14 cellular contexts compared by ENCODE assay signal in the genomic region with DNA sequence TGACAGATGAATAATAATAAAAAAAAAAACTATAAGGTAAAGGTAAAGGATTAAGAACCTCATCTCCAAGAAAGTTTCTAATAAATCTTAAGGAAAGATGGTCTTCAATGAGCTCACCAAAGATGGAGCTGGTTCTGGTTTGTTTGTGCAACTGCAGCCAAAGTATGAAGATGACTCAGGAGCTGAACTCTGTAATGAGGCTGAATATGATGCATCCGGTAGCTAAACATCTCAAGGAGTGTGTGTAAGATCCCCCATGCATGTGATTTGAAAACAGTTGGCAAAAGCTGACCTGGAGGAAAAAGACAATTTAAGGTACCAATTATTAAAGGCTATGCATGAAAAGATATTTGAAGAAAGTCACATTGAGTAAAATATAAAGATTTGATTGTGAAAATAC. TPM values are rescaled to one million over a fixed set of nuclear protein-coding genes. Genes with fewer than 3 reads are reported as not detected.
DNase-seq lines count a peak whose midpoint lies in the region; ATAC-seq and TF ChIP-seq lines count a peak whose summit lies in the region.
"Had no signal": no experiment of that assay in that cellular context is flagged by ENCODE, and none has a peak within 500 bp of the region (broad histone marks: within the 10 kb centered on the region; RNA-seq: fewer than 3 reads in every experiment).

No MANE protein-coding gene starts in this region.

- H3K9me1 ChIP-seq in IMR-90 (ENCODE audit: insufficient read depth, low read length), result no peaks in the 10 kb centered on the region

- H2BK12ac ChIP-seq in mesenchymal stem cell (ENCODE audit: low read length in 2 of 2), result no peak overlapping the region

- no peak overlapping the region for H3K4me3 ChIP-seq in IMR-90 (ENCODE audit: insufficient read depth, low read depth, low read length)
- H3K4me3 ChIP-seq in mammary epithelial cell (replicated peaks in 1 of 3; ENCODE audit: insufficient read depth in 1 of 3, low read depth in 2 of 3, low read length in 3 of 3), result no peak overlapping the region
- H3K4me3 ChIP-seq in mesenchymal stem cell (ENCODE audit: insufficient read depth in 1 of 2, low read depth in 1 of 2, low read length in 2 of 2), result no peak overlapping the region
- no peak overlapping the region for H3K4me3 ChIP-seq in lower leg skin (ENCODE audit: low read depth, poor library complexity, severe bottlenecking)
- no peak overlapping the region for H3K4me3 ChIP-seq in mucosa of descending colon
- H3K4me3 ChIP-seq: heart right ventricle, lower lobe of right lung had no signal

- TF ChIP-seq CTCF in AG09319 (IDR thresholded peaks at IDR 0.05; ENCODE audit: low read depth, low read length), result no peak
- no peak for TF ChIP-seq CTCF in IMR-90 (conservative IDR thresholded peaks at IDR 0.05; ENCODE audit: low read depth, low read length)
- no peak for TF ChIP-seq CTCF in mammary epithelial cell (conservative IDR thresholded peaks at IDR 0.05 in 1 of 2, IDR thresholded peaks at IDR 0.05 in 1 of 2; ENCODE audit: extremely low read depth in 1 of 2, insufficient read depth in 1 of 2, low read depth in 1 of 2, low read length in 2 of 2)
- TF ChIP-seq CTCF in lower leg skin (IDR thresholded peaks at IDR 0.05), result no peak
- TF ChIP-seq CTCF in mucosa of descending colon (IDR thresholded peaks at IDR 0.05), result no peak

- no peak overlapping the region for H3K23ac ChIP-seq in IMR-90 (ENCODE audit: low read depth, low read length)
- no peak overlapping the region for H3K23ac ChIP-seq in mesenchymal stem cell (ENCODE audit: low read length in 2 of 2)

- intact Hi-C loops in IMR-90 (cut with micrococcal nuclease) (no loop called here), mammary epithelial cell (cut with micrococcal nuclease) (no loop called here), posterior cingulate gyrus (cut with DNase I) (no loop called here), lower leg skin (cut with DNase I; ENCODE audit: low total_unique reads) (no loop called here), mucosa of descending colon (cut with DNase I, micrococcal nuclease) (no loop called here)

- H2BK5ac ChIP-seq in IMR-90 (ENCODE audit: low read depth, low read length, poor library complexity, severe bottlenecking) (peak overlapping the region; percentile 76), mesenchymal stem cell (ENCODE audit: low read depth, low read length, poor library complexity, severe bottlenecking) (no peak overlapping the region)

- H3K79me1 ChIP-seq in IMR-90 (ENCODE audit: low read depth in 1 of 2, low read length in 2 of 2) (peaks cover 4 to 5% of the 10 kb centered on the region in 2 experiments; a peak in 2 of 4 replicates), mesenchymal stem cell (replicated peaks; ENCODE audit: low read length, poor library complexity, severe bottlenecking) (peaks cover 2% of the 10 kb centered on the region)

- H3K9ac ChIP-seq in IMR-90 (ENCODE audit: low read depth, low read length) (no peak overlapping the region), mammary epithelial cell (ENCODE audit: insufficient read depth, low read length) (no peak overlapping the region), mesenchymal stem cell (ENCODE audit: low read length) (peak overlapping the region; percentile 56)

- H3K9me3 ChIP-seq in IMR-90 (ENCODE audit: control insufficient read depth, insufficient read depth, low read length), result no peaks in the 10 kb centered on the region
- no peaks in the 10 kb centered on the region for H3K9me3 ChIP-seq in mammary epithelial cell (replicated peaks; ENCODE audit: insufficient read depth, low read length)
- no peaks in the 10 kb centered on the region for H3K9me3 ChIP-seq in mesenchymal stem cell (ENCODE audit: control insufficient read depth, low read length)
- no peaks in the 10 kb centered on the region for H3K9me3 ChIP-seq in mucosa of descending colon
- H3K9me3 ChIP-seq: heart right ventricle, lower lobe of right lung had no signal

- H2AFZ ChIP-seq in IMR-90 (replicated peaks; ENCODE audit: low read length, poor library complexity) (no peak overlapping the region), mammary epithelial cell (ENCODE audit: low read depth, low read length) (no peak overlapping the region), mesenchymal stem cell (ENCODE audit: low read depth, low read length) (no peak overlapping the region)

- CTCF ChIA-PET in IMR-90 (lab: Yijun Ruan, JAX) (interaction anchor here (1.1 to 1.9 kb wide), 3 partner anchors 10 to 25 kb away, joined by 3 to 13 read pairs (median 4); a partner anchor contains a TSS), mammary epithelial cell (lab: Charles Lee; ENCODE audit: low non-redundant PET) (interaction anchor here (1.0 kb wide), 1 partner anchor 25 kb away, joined by 5 read pairs; a partner anchor contains a TSS)

- no peak overlapping the region for H3K56ac ChIP-seq in IMR-90 (ENCODE audit: extremely low read depth, insufficient read depth, low read length)

- H3K27me3 ChIP-seq in IMR-90 (ENCODE audit: control insufficient read depth, insufficient read depth, low read length), result no peaks in the 10 kb centered on the region
- H3K27me3 ChIP-seq in mammary epithelial cell (ENCODE audit: insufficient read depth, low read length), result no peaks in the 10 kb centered on the region
- H3K27me3 ChIP-seq in mesenchymal stem cell (ENCODE audit: control insufficient read depth in 1 of 2, insufficient read depth in 1 of 2, low read length in 2 of 2), result no peaks in the 10 kb centered on the region
- H3K27me3 ChIP-seq: heart right ventricle had no signal

- H3K14ac ChIP-seq in IMR-90 (replicated peaks; ENCODE audit: low read depth, low read length) (no peak overlapping the region), mesenchymal stem cell (ENCODE audit: low read length in 2 of 2) (no peak overlapping the region)

- no peak overlapping the region for H2AK9ac ChIP-seq in IMR-90 (replicated peaks; ENCODE audit: low read depth, low read length, poor library complexity)

- H4K8ac ChIP-seq in IMR-90 (ENCODE audit: low read depth in 2 of 2, low read length in 2 of 2) (no peak overlapping the region), mesenchymal stem cell (ENCODE audit: low read length) (no peak overlapping the region)

- no peak overlapping the region for H2BK120ac ChIP-seq in IMR-90 (ENCODE audit: low read depth, low read length)
- H2BK120ac ChIP-seq in mesenchymal stem cell (ENCODE audit: low read depth, low read length), result no peak overlapping the region

- H2BK15ac ChIP-seq in IMR-90 (ENCODE audit: low read depth, low read length) (no peak overlapping the region), mesenchymal stem cell (ENCODE audit: low read depth, poor library complexity, severe bottlenecking) (no peak overlapping the region)

- ATAC-seq in IMR-90 (ENCODE audit: low read depth) (peak; percentile 98), mucosa of descending colon (no peak)
- ATAC-seq: heart right ventricle, lower lobe of right lung had no signal

- H3K4ac ChIP-seq in IMR-90 (ENCODE audit: low read depth, low read length) (no peak overlapping the region), mesenchymal stem cell (ENCODE audit: low read depth in 1 of 2, low read length in 2 of 2) (no peak overlapping the region)

- H3K18ac ChIP-seq in IMR-90 (ENCODE audit: low read depth, low read length) (no peak overlapping the region), mesenchymal stem cell (ENCODE audit: low read depth in 1 of 2, low read length in 2 of 2) (no peak overlapping the region)

- no peak for TF ChIP-seq RAD21 in IMR-90 (IDR thresholded peaks at IDR 0.05; ENCODE audit: low read length)

- in situ Hi-C loops in IMR-90 (cut with MboI; ENCODE audit: low sequenced_read_pairs) (no loop called here), mammary epithelial cell (cut with MboI; ENCODE audit: low sequenced_read_pairs in 2 of 2) (no loop called here)

- no peak for TF ChIP-seq POLR2A in IMR-90 (IDR thresholded peaks at IDR 0.05; ENCODE audit: low read depth, low read length)
- TF ChIP-seq POLR2A in lower leg skin (IDR thresholded peaks at IDR 0.05), result no peak

- no peak overlapping the region for H3K27ac ChIP-seq in IMR-90 (ENCODE audit: insufficient read depth, low read length)
- H3K27ac ChIP-seq in mammary epithelial cell (ENCODE audit: insufficient read depth, low read depth, low read length), result no peak overlapping the region
- H3K27ac ChIP-seq in mesenchymal stem cell (ENCODE audit: low read length, poor library complexity, severe bottlenecking), result no peak overlapping the region
- H3K27ac ChIP-seq: heart right ventricle, HL-60, lower lobe of right lung had no signal

- H4K5ac ChIP-seq in IMR-90 (ENCODE audit: low read depth, low read length), result no peak overlapping the region

- H4K20me1 ChIP-seq in IMR-90 (ENCODE audit: insufficient read depth, low read length) (no peaks in the 10 kb centered on the region), mammary epithelial cell (ENCODE audit: insufficient read depth, low read length) (no peaks in the 10 kb centered on the region)

- peaks cover 2% of the 10 kb centered on the region; the same call in 1 of the 2 replicates for H3K4me1 ChIP-seq in IMR-90 (ENCODE audit: control insufficient read depth, insufficient read depth, low read length)
- H3K4me1 ChIP-seq in mammary epithelial cell (ENCODE audit: insufficient read depth, low read length), result no peaks in the 10 kb centered on the region
- peaks cover 1% of the 10 kb centered on the region for H3K4me1 ChIP-seq in mesenchymal stem cell (ENCODE audit: control insufficient read depth, insufficient read depth, low read depth, low read length)
- H3K4me1 ChIP-seq in mucosa of descending colon (ENCODE audit: low read depth), result no peaks in the 10 kb centered on the region
- H3K4me1 ChIP-seq: lower lobe of right lung had no signal

- no peak overlapping the region for H2AK5ac ChIP-seq in IMR-90 (ENCODE audit: low read depth, low read length)
- no peak overlapping the region for H2AK5ac ChIP-seq in mesenchymal stem cell (ENCODE audit: low read length, severe bottlenecking)

- BruUV-seq in IMR-90 (replicated peaks; lab: Mats Ljungman, UMichigan) (no TSS peak), mammary epithelial cell (replicated peaks; lab: Mats Ljungman, UMichigan) (no TSS peak)

- no peak overlapping the region for H3K4me2 ChIP-seq in IMR-90 (ENCODE audit: low read depth, low read length)
- H3K4me2 ChIP-seq in mammary epithelial cell (ENCODE audit: insufficient read depth, low read depth, low read length), result no peak overlapping the region
- H3K4me2 ChIP-seq in mesenchymal stem cell (ENCODE audit: low read length, poor library complexity, severe bottlenecking), result no peak overlapping the region

- no CpG with 5 or more reads among the region's 1 CpG for WGBS in IMR-90 (ENCODE audit: extremely low coverage in 2 of 2, insufficient read length in 1 of 2), 2 experiments
- 90% methylated on average over 1 of the region's 1 CpG for WGBS in mammary epithelial cell (ENCODE audit: low coverage, missing lambda C conversion rate)
- 77% methylated on average over 1 of the region's 1 CpG for WGBS in mesenchymal stem cell
- 79 to 90% methylated on average over 1 of the region's 1 CpG for WGBS in lower leg skin, 2 donors

- dilution Hi-C loops in IMR-90 (cut with HindIII; ENCODE audit: low sequenced_read_pairs, unreplicated experiment), result no loop called here
- dilution Hi-C loops in mammary epithelial cell (cut with HindIII; ENCODE audit: low sequenced_read_pairs), result no loop called here

- H4K91ac ChIP-seq in IMR-90 (ENCODE audit: insufficient read depth, low read depth, low read length), result no peak overlapping the region
- H4K91ac ChIP-seq in mesenchymal stem cell (ENCODE audit: low read length), result no peak overlapping the region

- POLR2A ChIA-PET in IMR-90 (lab: Charles Lee; ENCODE audit: unreplicated experiment), result no interaction called here

- H3K36me3 ChIP-seq in IMR-90 (ENCODE audit: control insufficient read depth, insufficient read depth, low read length) (peaks cover 27% of the 10 kb centered on the region), mammary epithelial cell (ENCODE audit: insufficient read depth, low read length) (peaks cover 48% of the 10 kb centered on the region), mesenchymal stem cell (ENCODE audit: control insufficient read depth in 1 of 2, insufficient read depth in 2 of 2, low read depth in 1 of 2, low read length in 2 of 2) (peaks cover 3 to 91% of the 10 kb centered on the region in 2 experiments), mucosa of descending colon (ENCODE audit: low read depth) (peaks cover 26% of the 10 kb centered on the region)

- no peaks in the 10 kb centered on the region for H3K79me2 ChIP-seq in mammary epithelial cell (ENCODE audit: insufficient read depth, low read length)

- peak; percentile 48 for DNase-seq in AG09319 (ENCODE audit: extremely low read depth, low read depth)
- DNase-seq in IMR-90, result peak; percentile 97
- peak; percentile 43 for DNase-seq in mammary epithelial cell
- DNase-seq in mesenchymal stem cell, result peak; percentile 84
- no peak for DNase-seq in SK-N-DZ (ENCODE audit: low spot score)
- no peak for DNase-seq in posterior cingulate gyrus
- no peak for DNase-seq in lower leg skin (ENCODE audit: low spot score in 2 of 2)
- DNase-seq in mucosa of descending colon, result no peak
- DNase-seq: activated naive CD8-positive, alpha-beta T cell treated with anti-CD3 and anti-CD28 coated beads, Interleukin-2, amount 10 ng/mL, durations not matched to agents 7 days and 5 days; heart right ventricle; lower lobe of right lung; NCI-H345 had no signal

- no peak overlapping the region for H2BK20ac ChIP-seq in IMR-90 (ENCODE audit: low read depth, low read length)

RNA-seq across cellular contexts. Expression of a gene that starts 25.1 kb away (rescaled TPM):
- 38.3 and 40.7 TPM in 2 replicates for total RNA-seq in IMR-90 (2012; rRNA removed)
- polyA plus RNA-seq in IMR-90 (2012; rRNA removed), result 13.0 and 16.0 TPM in 2 replicates
- 2.7 and 3.1 TPM in 2 replicates for polyA plus RNA-seq in IMR-90 (2012; cell fraction: cytosol; rRNA removed)
- polyA plus RNA-seq in IMR-90 (2012; cell fraction: nucleus; rRNA removed; ENCODE audit: low replicate concordance), result 9.6 and 68.2 TPM in 2 replicates
- 10 to 100 TPM; 20.7 to 31.3 TPM for total RNA-seq in mammary epithelial cell
- polyA plus RNA-seq in mammary epithelial cell, result 11.1 TPM
- polyA minus RNA-seq in mammary epithelial cell, result 22.5 TPM
- 14.4 TPM for polyA plus RNA-seq in mesenchymal stem cell (2013, experiment 1 of 2)
- 14.6 TPM for polyA plus RNA-seq in mesenchymal stem cell (2013, experiment 2 of 2)
- polyA plus RNA-seq in SK-N-DZ (2014; cell fraction: cytosol; rRNA removed), result 15.0 and 18.5 TPM in 2 replicates
- 86.9 and 100 TPM in 2 replicates for polyA plus RNA-seq in SK-N-DZ (2014; cell fraction: nucleus; rRNA removed)
- total RNA-seq in lower leg skin, result 10 to 100 TPM; 20.1 to 29.0 (median 25.2) TPM
- total RNA-seq in mucosa of descending colon, result 10 to 100 TPM; 25.8 to 40.6 (median 28.2) TPM

RNA-seq across cellular contexts. Expression of a gene that starts 29.9 kb away (rescaled TPM):
- total RNA-seq in IMR-90 (2012; rRNA removed) (not detected in 2 replicates), mammary epithelial cell (not detected), lower leg skin (100 to 1,000 TPM; 104 to 248 (median 220) TPM), mucosa of descending colon (1 to 10 TPM in 1 of 3 donors, not detected in 2; 1.1 TPM)
- polyA plus RNA-seq in IMR-90 (2012; rRNA removed) (not detected in 2 replicates), mammary epithelial cell (not detected)
- not detected in 2 replicates for polyA plus RNA-seq in IMR-90 (2012; cell fraction: cytosol; rRNA removed)
- polyA plus RNA-seq in IMR-90 (2012; cell fraction: nucleus; rRNA removed; ENCODE audit: low replicate concordance), result not detected in 2 replicates
- not detected for polyA minus RNA-seq in mammary epithelial cell
- polyA plus RNA-seq in mesenchymal stem cell (2013, experiment 1 of 2), result not detected
- not detected for polyA plus RNA-seq in mesenchymal stem cell (2013, experiment 2 of 2)
- not detected in 2 replicates for polyA plus RNA-seq in SK-N-DZ (2014; cell fraction: cytosol; rRNA removed)
- polyA plus RNA-seq in SK-N-DZ (2014; cell fraction: nucleus; rRNA removed), result not detected in 2 replicates
- total RNA-seq: activated naive CD8-positive, alpha-beta T cell treated with anti-CD3 and anti-CD28 coated beads, Interleukin-2, amount 10 ng/mL, durations not matched to agents 7 days and 5 days; osteocyte had no signal

RNA-seq across cellular contexts. Expression of a gene that starts 34.2 kb away (rescaled TPM):
- total RNA-seq in IMR-90 (2012; rRNA removed), result under 0.01 TPM in 1 of 2 replicates, not detected in the other
- 0.05 TPM in 1 of 2 replicates, not detected in the other for polyA plus RNA-seq in IMR-90 (2012; rRNA removed)
- polyA plus RNA-seq in IMR-90 (2012; cell fraction: cytosol; rRNA removed), result 0.01 TPM in 1 of 2 replicates, not detected in the other
- 0.11 TPM in 1 of 2 replicates, not detected in the other for polyA plus RNA-seq in IMR-90 (2012; cell fraction: nucleus; rRNA removed; ENCODE audit: low replicate concordance)
- not detected for total RNA-seq in mammary epithelial cell
- polyA plus RNA-seq in mammary epithelial cell, result not detected
- not detected for polyA minus RNA-seq in mammary epithelial cell
- 0.06 TPM for polyA plus RNA-seq in mesenchymal stem cell (2013, experiment 1 of 2)
- polyA plus RNA-seq in mesenchymal stem cell (2013, experiment 2 of 2), result not detected
- not detected in 2 replicates for polyA plus RNA-seq in SK-N-DZ (2014; cell fraction: cytosol; rRNA removed)
- polyA plus RNA-seq in SK-N-DZ (2014; cell fraction: nucleus; rRNA removed), result 0.26 TPM in 1 of 2 replicates, not detected in the other
- 1 to 10 TPM in 1 of 4 donors, under 1 TPM in 2, not detected in 1; 0.11 to 1.2 (median 0.76) TPM for total RNA-seq in lower leg skin
- total RNA-seq in mucosa of descending colon, result 10 to 100 TPM in 2 of 3 donors, 1 to 10 TPM in 1; 6.6 to 22.8 (median 19.5) TPM
- total RNA-seq: osteocyte had no signal

Comparison
In these comparisons a context has a peak if more than half of its experiments do, and no peak if none do; other contexts are left out.
1. DNase-seq: peak in AG09319 (single experiment), IMR-90 (single experiment), mammary epithelial cell (single experiment) and mesenchymal stem cell (single experiment); none in SK-N-DZ (single experiment), posterior cingulate gyrus (0 of 10), lower leg skin (0 of 2) and mucosa of descending colon (0 of 3).
2. RNA of a gene that starts 29.9 kb away (total RNA-seq): 104 to 248 TPM in lower leg skin; 1.1 TPM in mucosa of descending colon, not detected in IMR-90 and not detected in mammary epithelial cell; every median in the first group is over 10 times any median in the second.